In genomic region chr17:32006957-32007462, GRCh38 we compare ENCODE assay signal across 1 cellular context.
TF ChIP-seq lines count a peak whose summit lies in the region.

LRRC37B (plus strand) TSS chr17:32007383; CDS start chr17:32021393, 14,010 bp downstream.

TF ChIP-seq in HCT116, 20 proteins besides CTCF, POLR2A, EP300 and RAD21 (continued from another document):
- no peak for TF ChIP-seq REST (IDR thresholded peaks at IDR 0.05; ENCODE audit: low read depth)
- no peak for TF ChIP-seq EZH2 (IDR thresholded peaks at IDR 0.05)
- peak; percentile 63 for TF ChIP-seq YY1 (IDR thresholded peaks at IDR 0.05; ENCODE audit: extremely low read depth, insufficient replicate concordance, low read depth, low read length)
- TF ChIP-seq ELF1 (IDR thresholded peaks at IDR 0.05; ENCODE audit: borderline replicate concordance, low read depth), result no peak
- no peak for TF ChIP-seq FOSL1 (IDR thresholded peaks at IDR 0.05; ENCODE audit: low read depth)
- TF ChIP-seq CBX3 (IDR thresholded peaks at IDR 0.05; ENCODE audit: low read depth), result no peak
- TF ChIP-seq JUND (IDR thresholded peaks at IDR 0.05), result no peak
